8 cellular contexts compared by ENCODE assay signal in the genomic region with DNA sequence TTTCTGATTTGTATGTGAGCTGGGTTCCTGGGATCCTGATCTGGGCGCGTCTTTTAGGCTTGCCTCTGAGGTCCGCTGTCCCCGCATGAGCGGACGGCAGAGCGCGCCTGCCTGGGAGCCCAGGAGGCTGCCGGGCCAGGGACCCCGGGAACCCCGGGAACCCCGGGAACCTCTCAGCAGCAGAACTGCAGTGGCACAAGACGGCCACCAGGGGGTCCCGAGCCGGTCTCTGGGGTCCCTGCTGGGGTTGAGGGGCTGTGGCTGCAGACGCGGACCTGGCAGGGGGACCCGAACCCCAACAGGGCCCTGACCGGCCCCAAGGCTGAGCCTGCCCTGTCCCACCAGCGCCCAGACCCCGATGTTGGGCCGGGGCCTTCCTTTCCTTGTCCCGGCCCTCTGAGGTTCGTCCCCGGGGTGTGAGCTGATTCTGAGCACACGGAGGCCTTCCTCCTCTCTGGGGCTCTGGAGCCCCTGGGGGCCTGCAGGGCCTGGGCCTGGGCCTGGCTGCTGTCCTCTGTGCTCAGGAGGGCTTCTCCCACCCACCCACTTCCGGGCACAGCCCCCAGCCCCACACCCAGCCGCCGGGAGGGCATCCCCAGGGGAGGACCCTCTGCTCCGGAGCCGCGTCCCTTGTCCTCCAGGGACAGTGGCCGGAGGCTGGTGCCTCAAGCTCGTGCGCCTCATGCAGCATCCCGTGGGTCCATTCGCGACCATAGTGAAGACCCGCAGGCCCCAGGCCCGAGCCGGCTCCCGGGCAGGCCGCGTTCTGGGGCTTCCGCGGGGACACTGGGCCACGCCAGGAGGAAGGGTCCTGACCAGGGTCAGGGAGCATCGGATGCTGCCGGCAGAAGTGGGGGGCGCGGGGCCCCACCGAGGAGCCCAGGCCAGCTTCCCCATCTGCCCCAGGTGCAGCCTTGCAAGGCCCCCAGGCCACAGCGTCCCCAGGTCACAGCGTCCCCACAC.
DNase-seq lines count a peak whose midpoint lies in the region; ATAC-seq, FAIRE-seq and TF ChIP-seq lines count a peak whose summit lies in the region.
"Not testable (repeated sequence)": the region's sequence is repeated elsewhere in the genome, so short reads cannot be mapped to it uniquely, and the experiment has no call there.

No MANE protein-coding gene starts in this region.

- intact Hi-C loops in CD14-positive monocyte (cut with micrococcal nuclease): loop anchor here in 1 of 2 donors (10.0 kb wide), 1 partner anchor 326 kb away; no protein-coding TSS in a partner anchor
- intact Hi-C loops in HepG2 (cut with micrococcal nuclease; ENCODE audit: unreplicated experiment): not testable (repeated sequence)

- H3K27ac Mint-ChIP-seq in CD14-positive monocyte; stimulated activated naive B cell treated with anti-CD40 and anti-IgM and Interleukin-4, amounts not matched to agents 10 μg/mL and 1 μg/mL and 100 μg/mL, for 72 hours: not testable (repeated sequence)

- peak; percentile 2 for ATAC-seq in GM21528 (IDR thresholded peaks at IDR 0.05; ENCODE audit: low FRiP score, unreplicated experiment)
- peak; percentile 2 for ATAC-seq in HG03280 (IDR thresholded peaks at IDR 0.05; ENCODE audit: unreplicated experiment)
- ATAC-seq in HepG2: peak; percentile 30
- ATAC-seq in stimulated activated naive B cell treated with anti-CD40 and anti-IgM and Interleukin-4, amounts not matched to agents 10 μg/mL and 1 μg/mL and 100 μg/mL, for 72 hours (replicated peaks): not testable (repeated sequence)

- not testable (repeated sequence) for H3K36me3 ChIP-seq in HepG2 (replicated peaks in 1 of 2; ENCODE audit: control insufficient read depth in 1 of 2, insufficient read depth in 2 of 2, low read length in 2 of 2)

- not testable (repeated sequence) for H3K36me3 Mint-ChIP-seq in CD14-positive monocyte; stimulated activated naive B cell treated with anti-CD40 and anti-IgM and Interleukin-4, amounts not matched to agents 10 μg/mL and 1 μg/mL and 100 μg/mL, for 72 hours

- not testable (repeated sequence) for H4K20me1 ChIP-seq in HepG2 (ENCODE audit: insufficient read depth, low read length)

- DNase-seq in CD14-positive monocyte (ENCODE audit: low spot score); GM12891 (ENCODE audit: insufficient read length, low spot score); HepG2 (ENCODE audit: low spot score); stimulated activated naive B cell treated with anti-CD40 and anti-IgM and Interleukin-4, amounts not matched to agents 10 μg/mL and 1 μg/mL and 100 μg/mL, for 72 hours: not testable (repeated sequence)
- DNase-seq in activated T-cell treated with anti-CD3 and anti-CD28 coated beads, Interleukin-2, amount 50 U/mL, for 1 hour: peak; percentile 35

- H3K4me2 ChIP-seq in HepG2 (ENCODE audit: low read depth, low read length): not testable (repeated sequence)

- H3K9me3 ChIP-seq in HepG2 (ENCODE audit: low read length): not testable (repeated sequence)

- not testable (repeated sequence) for TF ChIP-seq POLR2A in GM12891 (IDR thresholded peaks at IDR 0.05; ENCODE audit: low read depth, low read length); HepG2 (IDR thresholded peaks at IDR 0.05; ENCODE audit: insufficient read depth in 1 of 2, low read depth in 2 of 2, low read length in 2 of 2)
- TF ChIP-seq POLR2A in Raji (IDR thresholded peaks at IDR 0.05; ENCODE audit: insufficient read depth, low read depth, low read length): 0 out of 2 replicates have a peak, but pooled peaks have one; percentile 1

- not testable (repeated sequence) for H3K79me2 ChIP-seq in HepG2 (ENCODE audit: insufficient read depth, low read length)

- H3K9me3 Mint-ChIP-seq in CD14-positive monocyte; stimulated activated naive B cell treated with anti-CD40 and anti-IgM and Interleukin-4, amounts not matched to agents 10 μg/mL and 1 μg/mL and 100 μg/mL, for 72 hours: not testable (repeated sequence)

- peak; percentile 17 for TF ChIP-seq CTCF in CD14-positive monocyte (IDR thresholded peaks at IDR 0.05)
- TF ChIP-seq CTCF in HepG2 (CRISPR knock-in tag; IDR thresholded peaks at IDR 0.05): not testable (repeated sequence)

- not testable (repeated sequence) for H3K4me3 ChIP-seq in HepG2 (replicated peaks in 1 of 3; ENCODE audit: insufficient read depth in 1 of 3, low read depth in 2 of 3, low read length in 3 of 3)

- H3K4me1 Mint-ChIP-seq in CD14-positive monocyte: not testable (repeated sequence)
- peaks cover 18 to 30% of the 10 kb centered on the region in 2 donors for H3K4me1 Mint-ChIP-seq in stimulated activated naive B cell treated with anti-CD40 and anti-IgM and Interleukin-4, amounts not matched to agents 10 μg/mL and 1 μg/mL and 100 μg/mL, for 72 hours

- not testable (repeated sequence) for H3K27ac ChIP-seq in HepG2 (ENCODE audit: extremely low read length, insufficient read depth, low read length)

- not testable (repeated sequence) for H3K27me3 ChIP-seq in HepG2 (ENCODE audit: control insufficient read depth in 1 of 2, insufficient read depth in 2 of 2, low read length in 2 of 2)

- POLR2A ChIA-PET in HepG2 (lab: Yijun Ruan, JAX): not testable (repeated sequence)

- not testable (repeated sequence) for H3K4me3 Mint-ChIP-seq in CD14-positive monocyte
- peak overlapping the region; percentile 61 for H3K4me3 Mint-ChIP-seq in stimulated activated naive B cell treated with anti-CD40 and anti-IgM and Interleukin-4, amounts not matched to agents 10 μg/mL and 1 μg/mL and 100 μg/mL, for 72 hours

- in situ Hi-C loops in HepG2 (cut with HindIII; ENCODE audit: extremely low pct_ligation_motif_present, low pct_unique_long_range_greater_than_20kb): loop anchor here (10.0 kb wide), 1 partner anchor 266 kb away; no protein-coding TSS in a partner anchor

- CTCF ChIA-PET in HepG2 (lab: Yijun Ruan, JAX; ENCODE audit: low intra/inter-chr PET ratio, low total read pairs): not testable (repeated sequence)

- H3K9ac ChIP-seq in HepG2 (ENCODE audit: insufficient read depth, low read depth, low read length): not testable (repeated sequence)

- FAIRE-seq in GM12891 (lab: Jason Lieb, UNC): peak; percentile 64
- FAIRE-seq in HepG2 (lab: Jason Lieb, UNC): not testable (repeated sequence)

- H2AFZ ChIP-seq in HepG2 (ENCODE audit: low read length): not testable (repeated sequence)

- not testable (repeated sequence) for TF ChIP-seq RAD21 in HepG2 (CRISPR knock-in tag; IDR thresholded peaks at IDR 0.05)

- TF ChIP-seq EP300 in HepG2 (IDR thresholded peaks at IDR 0.05; ENCODE audit: low read depth in 2 of 2, low read length in 2 of 2); HepG2 (CRISPR knock-in tag; IDR thresholded peaks at IDR 0.05; ENCODE audit: borderline replicate concordance): not testable (repeated sequence)

- WGBS in HepG2 (ENCODE audit: low lambda C conversion rate): 90% methylated on average over 4 of the region's 54 CpGs

- H3K27me3 Mint-ChIP-seq in CD14-positive monocyte (ENCODE audit: low read depth in 3 of 3); stimulated activated naive B cell treated with anti-CD40 and anti-IgM and Interleukin-4, amounts not matched to agents 10 μg/mL and 1 μg/mL and 100 μg/mL, for 72 hours: not testable (repeated sequence)

- not testable (repeated sequence) for BruUV-seq in HepG2 (replicated peaks; lab: Mats Ljungman, UMichigan)

- not testable (repeated sequence) for H3K4me1 ChIP-seq in HepG2 (ENCODE audit: insufficient read depth, low read length)
